Comparison of ENCODE assay signal across 8 cellular contexts in the genomic region with DNA sequence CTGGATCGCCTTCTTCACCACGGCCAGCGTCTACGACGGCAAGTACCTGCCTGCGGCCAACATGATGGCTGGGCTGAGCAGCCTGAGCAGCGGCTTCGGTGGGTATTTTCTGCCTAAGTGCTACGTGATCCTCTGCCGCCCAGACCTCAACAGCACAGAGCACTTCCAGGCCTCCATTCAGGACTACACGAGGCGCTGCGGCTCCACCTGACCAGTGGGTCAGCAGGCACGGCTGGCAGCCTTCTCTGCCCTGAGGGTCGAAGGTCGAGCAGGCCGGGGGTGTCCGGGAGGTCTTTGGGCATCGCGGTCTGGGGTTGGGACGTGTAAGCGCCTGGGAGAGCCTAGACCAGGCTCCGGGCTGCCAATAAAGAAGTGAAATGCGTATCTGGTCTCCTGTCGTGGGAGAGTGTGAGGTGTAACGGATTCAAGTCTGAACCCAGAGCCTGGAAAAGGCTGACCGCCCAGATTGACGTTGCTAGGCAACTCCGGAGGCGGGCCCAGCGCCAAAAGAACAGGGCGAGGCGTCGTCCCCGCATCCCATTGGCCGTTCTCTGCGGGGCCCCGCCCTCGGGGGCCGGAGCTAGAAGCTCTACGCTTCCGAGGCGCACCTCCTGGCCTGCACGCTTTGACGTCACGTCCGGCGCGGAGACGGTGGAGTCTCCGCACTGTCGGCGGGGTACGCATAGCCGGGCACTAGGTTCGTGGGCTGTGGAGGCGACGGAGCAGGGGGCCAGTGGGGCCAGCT. TPM values are rescaled to one million over a fixed set of nuclear protein-coding genes. Genes with fewer than 3 reads are reported as not detected.
DNase-seq lines count a peak whose midpoint lies in the region; ATAC-seq, FAIRE-seq and TF ChIP-seq lines count a peak whose summit lies in the region.

ZBTB48 (plus strand) TSS at position 621 of the 745 bp plus-strand sequence. CDS start 616 bp downstream, outside the sequence.

- ATAC-seq in HG02852 (IDR thresholded peaks at IDR 0.05; ENCODE audit: unreplicated experiment) (peak; percentile 97), heart left ventricle (peak; percentile 95 to 98 (median 98))

- no peaks in the 10 kb centered on the region for H3K9me3 ChIP-seq in adrenal gland (replicated peaks in 1 of 3)
- H3K9me3 ChIP-seq in heart left ventricle, result no peaks in the 10 kb centered on the region

- DNase-seq in GM12892 (ENCODE audit: insufficient read length) (peak; percentile 100), NCI-H146 (lab: John Stamatoyannopoulos, UW) (peak; percentile 93), T-helper 1 cell (peak; percentile 93 to 98 (median 95)), adrenal gland (peak; percentile 99 to 100 (median 100)), heart left ventricle (peak; percentile 99 to 100 (median 100)), pons (ENCODE audit: low spot score) (peak; percentile 99), type B pancreatic cell (ENCODE audit: extremely low spot score, unreplicated experiment) (peak; percentile 99)

- H3K4me1 ChIP-seq in adrenal gland (replicated peaks in 1 of 2) (peaks cover 17 to 31% of the 10 kb centered on the region in 2 donors), heart left ventricle (peaks cover 6 to 52% (median 35%) of the 10 kb centered on the region in 12 donors)

- WGBS in adrenal gland, 4 donors, result 5 to 37% (median 13%) methylated on average over 16 to 58 of the region's 58 CpGs
- WGBS in heart left ventricle, 4 donors, result 4 to 14% (median 11%) methylated on average over 43 to 58 of the region's 58 CpGs

- peak; percentile 99 for FAIRE-seq in GM12892 (lab: Jason Lieb, UNC)

- H3K4me1 Mint-ChIP-seq in type B pancreatic cell (ENCODE audit: unreplicated experiment), result peaks cover 27% of the 10 kb centered on the region

- TF ChIP-seq CTCF in adrenal gland (IDR thresholded peaks at IDR 0.05), result no peak
- no peak for TF ChIP-seq CTCF in heart left ventricle (IDR thresholded peaks at IDR 0.05)
- TF ChIP-seq CTCF in type B pancreatic cell (conservative IDR thresholded peaks at IDR 0.05), result no peak

- no peaks in the 10 kb centered on the region for H3K9me3 Mint-ChIP-seq in type B pancreatic cell

- TF ChIP-seq POLR2A in GM12892 (IDR thresholded peaks at IDR 0.05; ENCODE audit: low read depth, low read length), result peak; percentile 96
- peak; percentile 75 to 92 for TF ChIP-seq POLR2A in adrenal gland (IDR thresholded peaks at IDR 0.05)
- TF ChIP-seq POLR2A in heart left ventricle (IDR thresholded peaks at IDR 0.05), result peak; percentile 92 to 95

- H3K36me3 ChIP-seq in adrenal gland (replicated peaks in 1 of 2), result no peaks in the 10 kb centered on the region
- H3K36me3 ChIP-seq in heart left ventricle, result peaks cover 0 to 5% (median 0%) of the 10 kb centered on the region in 9 donors

- H3K27ac Mint-ChIP-seq in type B pancreatic cell, result peak within 1 kb of the TSS; percentile 97

- H3K27ac ChIP-seq in adrenal gland (peak within 1 kb of the TSS; percentile 26 to 97 (median 86)), heart left ventricle (peak within 1 kb of the TSS; percentile 79 to 97 (median 91))

- H3K4me3 ChIP-seq in adrenal gland, result peak within 1 kb of the TSS; percentile 26 to 91 (median 72)
- H3K4me3 ChIP-seq in heart left ventricle, result peak within 1 kb of the TSS; percentile 65 to 97 (median 83)

- H3K27me3 Mint-ChIP-seq in type B pancreatic cell, result no peaks in the 10 kb centered on the region

- no peaks in the 10 kb centered on the region for H3K36me3 Mint-ChIP-seq in type B pancreatic cell

- peak within 1 kb of the TSS; percentile 97 for H3K4me3 Mint-ChIP-seq in type B pancreatic cell

- intact Hi-C loops in adrenal gland (cut with DNase I) (no loop called here), heart left ventricle (cut with DNase I) (loop anchor here in 1 of 10 donors (2.0 kb wide), 3 partner anchors 21 to 45 kb away; partner anchors contain the start of genes NOL9, TAS1R1 and THAP3)

- no peaks in the 10 kb centered on the region for H3K27me3 ChIP-seq in adrenal gland
- no peaks in the 10 kb centered on the region for H3K27me3 ChIP-seq in heart left ventricle

RNA-seq across cellular contexts. Expression of gene ZBTB48, which starts in this region (rescaled TPM):
- 13.4 TPM for polyA plus RNA-seq in GM12892 (2012; ENCODE audit: missing spikeins)
- total RNA-seq in adrenal gland (10 to 100 TPM in 7 of 8 donors, 1 to 10 TPM in 1; 9.5 to 50.9 (median 26.3) TPM), heart left ventricle (10 to 100 TPM in 7 of 9 donors, 1 to 10 TPM in 2; 6.4 to 23.1 (median 11.8) TPM), type B pancreatic cell (ENCODE audit: low replicate concordance) (30.7 and 44.2 TPM in 2 replicates)
- polyA plus RNA-seq in adrenal gland (100 to 1,000 TPM in 2 of 3 donors, 1 to 10 TPM in 1; 6.8 to 245 (median 186) TPM), heart left ventricle (10 to 100 TPM; 12.4 to 17.0 TPM)

Comparison
In these comparisons a context has a peak if more than half of its experiments do, and no peak if none do; other contexts are left out.
1. Peak in every context shown above with its lines: DNase-seq, ATAC-seq, H3K4me3 ChIP-seq and H3K27ac ChIP-seq.